Comparison of ENCODE assay signal across 21 cellular contexts in genomic region chr12:55712700-55713415, GRCh38. TPM values are rescaled to one million over a fixed set of nuclear protein-coding genes. Genes with fewer than 3 reads are reported as not detected.
DNase-seq lines count a peak whose midpoint lies in the region; ATAC-seq and TF ChIP-seq lines count a peak whose summit lies in the region.
"Had no signal": no experiment of that assay in that cellular context is flagged by ENCODE, and none has a peak within 500 bp of the region (broad histone marks: within the 10 kb centered on the region; RNA-seq: fewer than 3 reads in every experiment).

No MANE protein-coding gene starts in this region.

- H3K36me3 ChIP-seq in MG63 (no peaks in the 10 kb centered on the region), esophagus squamous epithelium (no peaks in the 10 kb centered on the region), spleen (peaks cover 0 to 3% (median 0%) of the 10 kb centered on the region in 6 donors)

- H3K27me3 Mint-ChIP-seq in T-cell, result peaks cover 17 to 21% of the 10 kb centered on the region in 2 donors
- H3K27me3 Mint-ChIP-seq in activated CD8-positive, alpha-beta memory T cell treated with anti-CD3 and anti-CD28 coated beads, Interleukin-2, amount 10 ng/mL, durations not matched to agents 7 days and 5 days, result peaks cover 31% of the 10 kb centered on the region

- H3K4me1 ChIP-seq in esophagus squamous epithelium (peaks cover 23 to 59% (median 34%) of the 10 kb centered on the region in 3 donors), spleen (peaks cover 28 to 57% (median 41%) of the 10 kb centered on the region in 6 donors)

- DNase-seq in MG63, result peak; percentile 40
- DNase-seq in esophagus squamous epithelium (lab: John Stamatoyannopoulos, UW), result no peak
- DNase-seq in spleen, result peak; percentile 18
- no peak for DNase-seq in T-cell
- DNase-seq in superior temporal gyrus (ENCODE audit: extremely low spot score), result no peak
- DNase-seq in activated CD8-positive, alpha-beta memory T cell treated with anti-CD3 and anti-CD28 coated beads, Interleukin-2, amount 10 ng/mL, durations not matched to agents 7 days and 5 days, result no peak
- no peak for DNase-seq in T-helper 2 cell
- DNase-seq: activated B cell treated with CpG ODN at 0.5 μM for 24 hours; activated CD8-positive, alpha-beta T cell treated with anti-CD3 and anti-CD28 coated beads, Interleukin-2, amount 10 ng/mL, durations not matched to agents 7 days and 5 days; activated T-cell treated with anti-CD3 and anti-CD28 coated beads, Interleukin-2, amount 50 U/mL, for 72 hours; CD8-positive, alpha-beta memory T cell; foreskin melanocyte; natural killer cell; NCI-H2029; NCI-H526; SIG-M5; T-helper 17 cell had no signal

- CTCF ChIA-PET in T-cell (lab: Charles Lee), result interaction anchor here in 1 of 2 donors (0.6 kb wide), 1 partner anchor 423 kb away, joined by 8 read pairs; no protein-coding TSS in a partner anchor
- CTCF ChIA-PET in activated CD8-positive, alpha-beta memory T cell treated with anti-CD3 and anti-CD28 coated beads, Interleukin-2, amount 10 ng/mL, durations not matched to agents 7 days and 5 days (lab: Charles Lee), result interaction anchor here (1.0 kb wide), 1 partner anchor 8 kb away, joined by 3 read pairs; no protein-coding TSS in a partner anchor

- H3K27me3 ChIP-seq in MG63, result no peaks in the 10 kb centered on the region
- peaks cover 0 to 14% (median 0%) of the 10 kb centered on the region in 4 donors for H3K27me3 ChIP-seq in esophagus squamous epithelium
- H3K27me3 ChIP-seq in layer of hippocampus (ENCODE audit: control insufficient read depth, insufficient read depth, low read length), result no peaks in the 10 kb centered on the region
- H3K27me3 ChIP-seq in spleen (replicated peaks in 1 of 7), result peaks cover 0 to 17% (median 0%) of the 10 kb centered on the region in 7 donors

- 36 to 60% methylated on average over 1 of the region's 1 CpG for WGBS in esophagus squamous epithelium, 2 donors
- 62 to 94% (median 71%) methylated on average over 1 of the region's 1 CpG for WGBS in spleen, 5 donors

- TF ChIP-seq POLR2A in esophagus squamous epithelium (IDR thresholded peaks at IDR 0.05) (no peak), spleen (IDR thresholded peaks at IDR 0.05) (no peak)

- H3K4me3 ChIP-seq in MG63, result no peak overlapping the region
- H3K4me3 ChIP-seq in esophagus squamous epithelium, result no peak overlapping the region
- H3K4me3 ChIP-seq in spleen, result no peak overlapping the region
- H3K4me3 ChIP-seq: lung had no signal

- peak overlapping the region; percentile 27 to 83 (median 60) for H3K27ac ChIP-seq in esophagus squamous epithelium
- peak overlapping the region; percentile 23 for H3K27ac ChIP-seq in layer of hippocampus (ENCODE audit: low read depth, low read length)
- peak overlapping the region in 3 of 8 donors; percentile 13 to 50 (median 43) for H3K27ac ChIP-seq in spleen

- ATAC-seq in T-cell (replicated peaks in 1 of 4), result no peak
- ATAC-seq in activated CD8-positive, alpha-beta memory T cell treated with anti-CD3 and anti-CD28 coated beads, Interleukin-2, amount 10 ng/mL, durations not matched to agents 7 days and 5 days, result no peak
- ATAC-seq: activated CD8-positive, alpha-beta T cell treated with anti-CD3 and anti-CD28 coated beads, Interleukin-2, amount 10 ng/mL, durations not matched to agents 7 days and 5 days; activated T-cell treated with anti-CD3 and anti-CD28 coated beads, Interleukin-2, amount 50 U/mL, for 72 hours; natural killer cell; T-helper 17 cell had no signal

- no peaks in the 10 kb centered on the region for H3K9me3 Mint-ChIP-seq in T-cell
- no peaks in the 10 kb centered on the region for H3K9me3 Mint-ChIP-seq in activated CD8-positive, alpha-beta memory T cell treated with anti-CD3 and anti-CD28 coated beads, Interleukin-2, amount 10 ng/mL, durations not matched to agents 7 days and 5 days (ENCODE audit: low read depth)
- H3K9me3 Mint-ChIP-seq: activated B cell treated with CpG ODN at 0.5 μM for 24 hours; activated T-cell treated with anti-CD3 and anti-CD28 coated beads, Interleukin-2, amount 50 U/mL, for 72 hours; CD8-positive, alpha-beta memory T cell; central memory CD8-positive, alpha-beta T cell; natural killer cell; stimulated activated naive CD8-positive, alpha-beta T cell treated with anti-CD3 and anti-CD28 coated beads, Interleukin-15, Interleukin-2, amounts not matched to agents 100 ng/mL and 50 ng/mL, for 24 hours had no signal

- H3K27ac Mint-ChIP-seq in T-cell, result no peak overlapping the region
- no peak overlapping the region for H3K27ac Mint-ChIP-seq in activated CD8-positive, alpha-beta memory T cell treated with anti-CD3 and anti-CD28 coated beads, Interleukin-2, amount 10 ng/mL, durations not matched to agents 7 days and 5 days
- H3K27ac Mint-ChIP-seq: activated B cell treated with CpG ODN at 0.5 μM for 24 hours; activated CD8-positive, alpha-beta T cell treated with anti-CD3 and anti-CD28 coated beads, Interleukin-2, amount 10 ng/mL, durations not matched to agents 7 days and 5 days; natural killer cell; stimulated activated naive CD8-positive, alpha-beta T cell treated with anti-CD3 and anti-CD28 coated beads, Interleukin-15, Interleukin-2, amounts not matched to agents 100 ng/mL and 50 ng/mL, for 24 hours; T-helper 17 cell had no signal

- intact Hi-C loops in esophagus squamous epithelium (cut with DNase I) (no loop called here), spleen (cut with DNase I; ENCODE audit: low total_unique reads) (no loop called here)

- POLR2A ChIA-PET in T-cell (lab: Charles Lee), result no interaction called here

- H3K4me3 Mint-ChIP-seq in T-cell, result no peak overlapping the region
- H3K4me3 Mint-ChIP-seq in activated CD8-positive, alpha-beta memory T cell treated with anti-CD3 and anti-CD28 coated beads, Interleukin-2, amount 10 ng/mL, durations not matched to agents 7 days and 5 days, result no peak overlapping the region
- H3K4me3 Mint-ChIP-seq: activated B cell treated with CpG ODN at 0.5 μM for 24 hours; activated CD8-positive, alpha-beta T cell treated with anti-CD3 and anti-CD28 coated beads, Interleukin-2, amount 10 ng/mL, durations not matched to agents 7 days and 5 days; activated T-cell treated with anti-CD3 and anti-CD28 coated beads, Interleukin-2, amount 50 U/mL, for 72 hours; central memory CD8-positive, alpha-beta T cell; stimulated activated naive CD8-positive, alpha-beta T cell treated with anti-CD3 and anti-CD28 coated beads, Interleukin-15, Interleukin-2, amounts not matched to agents 100 ng/mL and 50 ng/mL, for 24 hours; T-helper 17 cell had no signal

- no peaks in the 10 kb centered on the region for H3K9me3 ChIP-seq in MG63
- H3K9me3 ChIP-seq in esophagus squamous epithelium, result no peaks in the 10 kb centered on the region
- H3K9me3 ChIP-seq in spleen, result no peaks in the 10 kb centered on the region

- TF ChIP-seq CTCF in esophagus squamous epithelium (IDR thresholded peaks at IDR 0.05), result no peak
- TF ChIP-seq CTCF in spleen (IDR thresholded peaks at IDR 0.05 in 8 of 11, conservative IDR thresholded peaks at IDR 0.05 in 3 of 11), result no peak

- H3K4me1 Mint-ChIP-seq in T-cell, result peaks cover 30 to 38% (median 37%) of the 10 kb centered on the region in 3 donors
- H3K4me1 Mint-ChIP-seq in activated CD8-positive, alpha-beta memory T cell treated with anti-CD3 and anti-CD28 coated beads, Interleukin-2, amount 10 ng/mL, durations not matched to agents 7 days and 5 days, result peaks cover 34% of the 10 kb centered on the region

- no peaks in the 10 kb centered on the region for H3K36me3 Mint-ChIP-seq in T-cell
- no peaks in the 10 kb centered on the region for H3K36me3 Mint-ChIP-seq in activated CD8-positive, alpha-beta memory T cell treated with anti-CD3 and anti-CD28 coated beads, Interleukin-2, amount 10 ng/mL, durations not matched to agents 7 days and 5 days
- H3K36me3 Mint-ChIP-seq: natural killer cell had no signal

RNA-seq across cellular contexts. Expression of gene BLOC1S1, which starts 3.0 kb away (rescaled TPM):
- 75.7 and 97.6 TPM in 2 replicates for total RNA-seq in MG63 (2014; rRNA removed; shearing (Covaris generic); ENCODE audit: low replicate concordance)
- 100 to 1,000 TPM; 117 to 211 (median 178) TPM for total RNA-seq in esophagus squamous epithelium
- total RNA-seq in spleen, result 100 to 1,000 TPM; 113 to 228 (median 141) TPM
- polyA plus RNA-seq in spleen, result 100 to 1,000 TPM; 278 to 304 (median 282) TPM
- 10 to 100 TPM; 49.4 to 76.6 (median 72.7) TPM for total RNA-seq in T-cell
- total RNA-seq in activated CD8-positive, alpha-beta memory T cell treated with anti-CD3 and anti-CD28 coated beads, Interleukin-2, amount 10 ng/mL, durations not matched to agents 7 days and 5 days, result 100 to 1,000 TPM; 151 to 152 TPM

RNA-seq across cellular contexts. Expression of gene ITGA7, which starts 5.2 kb away (rescaled TPM):
- total RNA-seq in MG63 (2014; rRNA removed; shearing (Covaris generic); ENCODE audit: low replicate concordance), result 18.8 and 27.4 TPM in 2 replicates
- total RNA-seq in esophagus squamous epithelium (10 to 100 TPM in 2 of 4 donors, 1 to 10 TPM in 2; 1.1 to 26.3 (median 10.5) TPM), spleen (10 to 100 TPM; 13.8 to 93.2 (median 24.7) TPM), T-cell (1 to 10 TPM; 2.6 to 4.6 (median 3.1) TPM)
- 10 to 100 TPM in 1 of 3 donors, 1 to 10 TPM in 2; 4.4 to 18.0 (median 8.6) TPM for polyA plus RNA-seq in spleen
- total RNA-seq in activated CD8-positive, alpha-beta memory T cell treated with anti-CD3 and anti-CD28 coated beads, Interleukin-2, amount 10 ng/mL, durations not matched to agents 7 days and 5 days, result 1 to 10 TPM; 3.7 to 4.4 TPM

RNA-seq across cellular contexts. Expression of gene RDH5, which starts 7.3 kb away (rescaled TPM):
- 3.1 and 5.0 TPM in 2 replicates for total RNA-seq in MG63 (2014; rRNA removed; shearing (Covaris generic); ENCODE audit: low replicate concordance)
- total RNA-seq in esophagus squamous epithelium (10 to 100 TPM in 1 of 4 donors, 1 to 10 TPM in 3; 1.3 to 13.5 (median 4.1) TPM), spleen (10 to 100 TPM in 5 of 7 donors, 1 to 10 TPM in 2; 7.4 to 17.4 (median 15.5) TPM), T-cell (10 to 100 TPM; 13.0 to 29.1 (median 22.4) TPM)
- 10 to 100 TPM in 1 of 3 donors, 1 to 10 TPM in 2; 4.7 to 12.1 (median 9.9) TPM for polyA plus RNA-seq in spleen
- total RNA-seq in activated CD8-positive, alpha-beta memory T cell treated with anti-CD3 and anti-CD28 coated beads, Interleukin-2, amount 10 ng/mL, durations not matched to agents 7 days and 5 days, result 10 to 100 TPM; 11.1 to 14.4 TPM

RNA-seq across cellular contexts. Expression of gene CD63, which starts 16.0 kb away (rescaled TPM):
- total RNA-seq in MG63 (2014; rRNA removed; shearing (Covaris generic); ENCODE audit: low replicate concordance), result 1,474 and 1,678 TPM in 2 replicates
- 100 to 1,000 TPM; 144 to 349 (median 264) TPM for total RNA-seq in esophagus squamous epithelium
- total RNA-seq in spleen, result 100 to 1,000 TPM; 440 to 750 (median 627) TPM
- 100 to 1,000 TPM; 395 to 693 (median 509) TPM for polyA plus RNA-seq in spleen
- 10 to 100 TPM; 41.3 to 88.2 (median 73.5) TPM for total RNA-seq in T-cell
- 100 to 1,000 TPM; 222 to 288 TPM for total RNA-seq in activated CD8-positive, alpha-beta memory T cell treated with anti-CD3 and anti-CD28 coated beads, Interleukin-2, amount 10 ng/mL, durations not matched to agents 7 days and 5 days

RNA-seq across cellular contexts. Expression of gene GDF11, which starts 30.1 kb away (rescaled TPM):
- total RNA-seq in MG63 (2014; rRNA removed; shearing (Covaris generic); ENCODE audit: low replicate concordance), result 2.8 and 3.9 TPM in 2 replicates
- total RNA-seq in esophagus squamous epithelium (1 to 10 TPM in 3 of 4 donors, under 1 TPM in 1; 0.19 to 1.9 (median 1.5) TPM), spleen (10 to 100 TPM in 5 of 7 donors, 1 to 10 TPM in 2; 6.1 to 14.5 (median 10.7) TPM), T-cell (10 to 100 TPM in 4 of 5 donors, 1 to 10 TPM in 1; 7.5 to 12.9 (median 11.5) TPM)
- polyA plus RNA-seq in spleen, result 1 to 10 TPM; 3.5 to 5.5 (median 4.0) TPM
- 10 to 100 TPM; 10.9 to 14.1 TPM for total RNA-seq in activated CD8-positive, alpha-beta memory T cell treated with anti-CD3 and anti-CD28 coated beads, Interleukin-2, amount 10 ng/mL, durations not matched to agents 7 days and 5 days

Comparison
In these comparisons a context has a peak if more than half of its experiments do, and no peak if none do; other contexts are left out.
1. DNase-seq: peak in MG63 (single experiment) and spleen (single experiment); none in esophagus squamous epithelium (single experiment), T-cell (0 of 34), superior temporal gyrus (single experiment), activated CD8-positive, alpha-beta memory T cell treated with anti-CD3 and anti-CD28 coated beads, Interleukin-2, amount 10 ng/mL, durations not matched to agents 7 days and 5 days (single experiment) and T-helper 2 cell (0 of 5).